26 cellular contexts compared by ENCODE assay signal in the genomic region with DNA sequence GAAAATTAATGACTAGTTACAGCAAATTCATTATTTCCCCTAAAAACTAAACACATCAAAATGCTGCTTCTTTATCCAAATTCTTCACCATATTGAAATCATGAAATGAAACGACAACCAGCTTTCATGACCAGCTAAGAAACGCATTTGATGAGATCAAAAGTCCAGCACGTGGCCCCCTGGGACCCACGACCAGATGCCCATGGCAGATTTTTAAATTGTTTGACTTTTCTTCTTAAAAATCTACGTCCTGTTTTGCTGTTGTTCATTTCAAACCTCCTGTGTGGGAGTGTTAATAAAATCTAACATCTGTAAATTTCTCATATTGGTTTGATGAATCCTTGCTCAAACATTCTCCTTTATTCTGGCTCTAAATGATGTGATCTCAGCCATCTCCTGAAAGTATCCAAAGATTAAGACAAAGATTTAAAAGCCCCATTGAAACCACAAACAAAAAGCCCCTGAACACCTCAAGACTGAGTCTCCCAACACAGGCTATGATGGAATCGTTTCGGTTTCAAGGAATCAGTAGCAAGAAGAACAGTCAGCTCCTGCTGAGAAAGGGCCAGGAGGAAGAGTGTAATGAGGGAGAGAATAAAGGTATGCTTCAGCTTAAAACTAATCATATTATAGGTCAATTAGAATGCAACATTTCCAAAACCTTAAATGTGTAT.
"Had no signal": no experiment of that assay in that cellular context is flagged by ENCODE, and none has a peak within 500 bp of the region (broad histone marks: within the 10 kb centered on the region; RNA-seq: fewer than 3 reads in every experiment).

No MANE protein-coding gene starts in this region.

- H3K9me3 Mint-ChIP-seq: activated naive CD4-positive, alpha-beta T cell treated with anti-CD3 and anti-CD28 coated beads for 36 hours; activated T-cell treated with anti-CD3 and anti-CD28 coated beads, Interleukin-2, amount 50 U/mL, for 4 hours; WTC11 had no signal

- H3K36me3 Mint-ChIP-seq: WTC11 had no signal

- H3K9me3 ChIP-seq: adrenal gland, SJSA1 had no signal

- H3K4me3 Mint-ChIP-seq: activated naive CD4-positive, alpha-beta T cell treated with anti-CD3 and anti-CD28 coated beads for 36 hours; activated naive CD8-positive, alpha-beta T cell; activated T-cell treated with anti-CD3 and anti-CD28 coated beads, Interleukin-2, amount 50 U/mL, for 4 hours; WTC11 had no signal

- H3K4me1 ChIP-seq: adrenal gland had no signal

- H3K27me3 Mint-ChIP-seq: activated naive CD8-positive, alpha-beta T cell had no signal

- H3K4me3 ChIP-seq: adrenal gland, SJSA1 had no signal

- DNase-seq: activated CD4-positive, alpha-beta T cell treated with anti-CD3 and anti-CD28 coated beads for 48 hours; activated CD4-positive, alpha-beta T cell treated with anti-CD3 and anti-CD28 coated beads, Interleukin-2, amount 50 U/mL, for 48 hours; activated CD4-positive, CD25-positive, alpha-beta regulatory T cell treated with anti-CD3 and anti-CD28 coated beads, Interleukin-2, amount 50 U/mL, for 72 hours; activated CD8-positive, alpha-beta memory T cell treated with anti-CD3 and anti-CD28 coated beads for 24 hours; activated gamma-delta T cell; activated naive CD4-positive, alpha-beta T cell treated with anti-CD3 and anti-CD28 coated beads for 36 hours; activated T-cell treated with anti-CD3 and anti-CD28 coated beads, Interleukin-2, amount 50 U/mL, for 4 hours; adrenal gland; anterior cingulate cortex; cerebellar nuclear complex; Karpas-422; MM.1S; NCI-H1105; NCI-H1436; NCI-H1694 treated with DMSO at 0.1 percent for 48 hours; NCI-H2081; NCI-H510A treated with DMSO at 0.1 percent for 48 hours; NCI-H69; NK-92 treated with Interleukin-12 subunit alpha and Interleukin-12 subunit beta, amount 100 ng/mL, for 24 hours; PC-3; SHP77; SW 1271 had no signal

- H3K36me3 ChIP-seq: adrenal gland, SJSA1 had no signal

- ATAC-seq: activated T-cell treated with anti-CD3 and anti-CD28 coated beads, Interleukin-2, amount 50 U/mL, for 4 hours; PC-3; SK-N-SH treated with all-trans-retinoic acid at 6 μM for 48 hours; WTC11 had no signal

- H3K27ac Mint-ChIP-seq: activated naive CD4-positive, alpha-beta T cell treated with anti-CD3 and anti-CD28 coated beads for 36 hours; activated naive CD8-positive, alpha-beta T cell had no signal

- H3K27ac ChIP-seq: adrenal gland, SJSA1 had no signal

- H3K27me3 ChIP-seq: adrenal gland, SJSA1 had no signal
